ENCODE assay signal across 32 cellular contexts in genomic region chr15:22881739-22882440, GRCh38.
"Had no signal": no experiment of that assay in that cellular context is flagged by ENCODE, and none has a peak within 500 bp of the region (broad histone marks: within the 10 kb centered on the region; RNA-seq: fewer than 3 reads in every experiment).

No MANE protein-coding gene starts in this region.

- ATAC-seq: activated CD4-positive, CD25-positive, alpha-beta regulatory T cell treated with anti-CD3 and anti-CD28 coated beads, Interleukin-2, amount 50 U/mL, for 24 hours; activated CD8-positive, alpha-beta T cell treated with anti-CD3 and anti-CD28 coated beads for 36 hours; activated T-cell treated with anti-CD3 and anti-CD28 coated beads, Interleukin-2, amount 50 U/mL, for 4 hours; activated T-helper 17 cell treated with anti-CD3 and anti-CD28 coated beads, Interleukin-2, amount 50 U/mL, for 72 hours; body of pancreas; foreskin keratinocyte; gastrocnemius medialis; heart left ventricle; T-helper 17 cell had no signal

- H3K4me1 Mint-ChIP-seq: activated B cell treated with CpG ODN at 0.5 μM for 24 hours had no signal

- H3K27me3 Mint-ChIP-seq: activated B cell treated with CpG ODN at 0.5 μM for 24 hours; activated CD8-positive, alpha-beta T cell treated with anti-CD3 and anti-CD28 coated beads for 36 hours; activated naive CD8-positive, alpha-beta T cell; activated T-helper 17 cell treated with anti-CD3 and anti-CD28 coated beads, Interleukin-2, amount 50 U/mL, for 72 hours; T-helper 17 cell had no signal

- H3K9me3 Mint-ChIP-seq: activated B cell treated with CpG ODN at 0.5 μM for 24 hours; activated CD8-positive, alpha-beta T cell treated with anti-CD3 and anti-CD28 coated beads for 36 hours; activated T-cell treated with anti-CD3 and anti-CD28 coated beads, Interleukin-2, amount 50 U/mL, for 4 hours; activated T-helper 17 cell treated with anti-CD3 and anti-CD28 coated beads, Interleukin-2, amount 50 U/mL, for 72 hours; T-helper 2 cell treated with Interferon-gamma antibody and Interleukin-4, amounts not matched to agents 5 μg/mL and 100 μg/mL, for 36 hours had no signal

- H3K4me3 Mint-ChIP-seq: activated B cell treated with CpG ODN at 0.5 μM for 24 hours; activated CD8-positive, alpha-beta T cell treated with anti-CD3 and anti-CD28 coated beads for 36 hours; activated naive CD8-positive, alpha-beta T cell; activated T-cell treated with anti-CD3 and anti-CD28 coated beads, Interleukin-2, amount 50 U/mL, for 4 hours; activated T-helper 17 cell treated with anti-CD3 and anti-CD28 coated beads, Interleukin-2, amount 50 U/mL, for 72 hours; T-helper 17 cell; T-helper 2 cell treated with Interferon-gamma antibody and Interleukin-4, amounts not matched to agents 5 μg/mL and 100 μg/mL, for 36 hours had no signal

- DNase-seq: activated B cell treated with CpG ODN at 0.5 μM for 24 hours; activated CD4-positive, alpha-beta T cell treated with anti-CD3 and anti-CD28 coated beads for 48 hours; activated CD4-positive, alpha-beta T cell treated with anti-CD3 and anti-CD28 coated beads, Interleukin-2, amount 50 U/mL, for 1 hour; activated CD4-positive, alpha-beta T cell treated with anti-CD3 and anti-CD28 coated beads, Interleukin-2, amount 50 U/mL, for 48 hours; activated CD8-positive, alpha-beta memory T cell treated with anti-CD3 and anti-CD28 coated beads for 24 hours; activated CD8-positive, alpha-beta T cell treated with anti-CD3 and anti-CD28 coated beads for 36 hours; activated effector memory CD4-positive, alpha-beta T cell treated with Interleukin-2 at 50 U/mL for 16 hours; activated gamma-delta T cell treated with Interleukin-2 at 50 U/mL for 16 hours; activated naive CD4-positive, alpha-beta T cell treated with anti-CD3 and anti-CD28 coated beads, Interleukin-2, amount 50 U/mL, for 16 hours; activated naive CD4-positive, alpha-beta T cell treated with Interleukin-2 at 50 U/mL for 16 hours; activated T-cell treated with anti-CD3 and anti-CD28 coated beads, Interleukin-2, amount 50 U/mL, for 4 hours; amniotic stem cell; aorta; body of pancreas; central memory CD4-positive, alpha-beta T cell; cerebellar nuclear complex; colonic mucosa; effector CD8-positive, alpha-beta T cell; erythroblast; foreskin keratinocyte; gastrocnemius medialis; glutamatergic neuron; heart left ventricle; T-helper 1 cell; T-helper 17 cell; T1000; WERI-Rb-1 had no signal

- H3K4me1 ChIP-seq: esophagus muscularis mucosa, foreskin keratinocyte, gastrocnemius medialis, heart left ventricle had no signal

- H3K27ac ChIP-seq: colonic mucosa, esophagus muscularis mucosa, foreskin keratinocyte, gastrocnemius medialis, heart left ventricle, WERI-Rb-1 had no signal

- H3K4me3 ChIP-seq: body of pancreas, colonic mucosa, esophagus muscularis mucosa, gastrocnemius medialis, heart left ventricle had no signal

- H3K27ac Mint-ChIP-seq: activated B cell treated with CpG ODN at 0.5 μM for 24 hours; activated CD8-positive, alpha-beta T cell treated with anti-CD3 and anti-CD28 coated beads for 36 hours; activated naive CD8-positive, alpha-beta T cell; activated T-helper 17 cell treated with anti-CD3 and anti-CD28 coated beads, Interleukin-2, amount 50 U/mL, for 72 hours; T-helper 17 cell; T-helper 2 cell treated with Interferon-gamma antibody and Interleukin-4, amounts not matched to agents 5 μg/mL and 100 μg/mL, for 36 hours had no signal

- H3K9me3 ChIP-seq: body of pancreas, colonic mucosa, esophagus muscularis mucosa, gastrocnemius medialis, heart left ventricle had no signal

- H3K27me3 ChIP-seq: body of pancreas, colonic mucosa, esophagus muscularis mucosa, foreskin keratinocyte, gastrocnemius medialis, heart left ventricle had no signal

- H3K36me3 ChIP-seq: colonic mucosa, WERI-Rb-1 had no signal
